In the genomic region with DNA sequence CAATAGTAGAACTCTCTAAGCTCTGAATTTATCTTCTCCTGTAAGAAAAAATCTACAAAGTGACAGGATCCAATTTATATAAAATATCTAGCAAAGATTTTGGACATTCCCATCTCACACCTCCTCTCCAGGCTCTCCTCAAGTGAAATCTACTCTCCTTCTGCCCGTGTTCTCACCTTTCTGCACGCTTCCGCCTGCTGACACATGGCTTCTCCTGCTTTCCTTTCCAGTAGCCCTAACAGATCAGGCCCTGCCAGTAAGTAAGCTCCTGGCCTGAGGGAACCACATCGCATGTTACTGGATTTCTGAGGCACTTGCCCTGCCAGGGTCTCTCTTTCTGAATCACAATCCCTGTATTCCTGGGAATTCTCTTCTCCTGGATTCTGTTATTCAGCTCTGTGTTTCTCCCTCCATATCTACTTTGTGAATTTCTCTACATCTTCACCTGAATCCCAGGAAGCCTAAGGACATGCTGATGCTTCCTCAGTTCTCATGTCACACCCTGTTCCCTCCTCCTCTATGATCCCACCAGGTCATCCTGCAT, we compare ENCODE assay signal across 25 cellular contexts.
"Had no signal": no experiment of that assay in that cellular context is flagged by ENCODE, and none has a peak within 500 bp of the region (broad histone marks: within the 10 kb centered on the region; RNA-seq: fewer than 3 reads in every experiment).

No MANE protein-coding gene starts in this region.

- H3K27ac Mint-ChIP-seq: activated CD4-positive, alpha-beta memory T cell treated with anti-CD3 and anti-CD28 coated beads, Interleukin-2, amount 10 ng/mL, durations not matched to agents 7 days and 5 days; activated CD4-positive, alpha-beta T cell treated with anti-CD3 and anti-CD28 coated beads for 36 hours; activated naive CD4-positive, alpha-beta T cell treated with anti-CD3 and anti-CD28 coated beads for 36 hours; activated naive CD8-positive, alpha-beta T cell; activated T-helper 17 cell treated with anti-CD3 and anti-CD28 coated beads, Interleukin-2, amount 50 U/mL, for 72 hours; T-cell had no signal

- H3K27me3 Mint-ChIP-seq: activated CD4-positive, alpha-beta T cell treated with anti-CD3 and anti-CD28 coated beads for 36 hours had no signal

- H3K9me3 Mint-ChIP-seq: activated CD4-positive, alpha-beta memory T cell treated with anti-CD3 and anti-CD28 coated beads, Interleukin-2, amount 10 ng/mL, durations not matched to agents 7 days and 5 days; activated naive CD4-positive, alpha-beta T cell treated with anti-CD3 and anti-CD28 coated beads for 36 hours; activated T-helper 17 cell treated with anti-CD3 and anti-CD28 coated beads, Interleukin-2, amount 50 U/mL, for 72 hours; T-cell had no signal

- H3K4me1 Mint-ChIP-seq: activated CD4-positive, alpha-beta memory T cell treated with anti-CD3 and anti-CD28 coated beads, Interleukin-2, amount 10 ng/mL, durations not matched to agents 7 days and 5 days; activated CD4-positive, alpha-beta T cell treated with anti-CD3 and anti-CD28 coated beads for 36 hours; activated T-helper 17 cell treated with anti-CD3 and anti-CD28 coated beads, Interleukin-2, amount 50 U/mL, for 72 hours had no signal

- H3K4me3 ChIP-seq: cardiac muscle cell had no signal

- ATAC-seq: activated CD4-positive, alpha-beta T cell treated with anti-CD3 and anti-CD28 coated beads for 36 hours; activated T-helper 17 cell treated with anti-CD3 and anti-CD28 coated beads, Interleukin-2, amount 50 U/mL, for 72 hours; T-cell had no signal

- H3K4me3 Mint-ChIP-seq: activated CD4-positive, alpha-beta memory T cell treated with anti-CD3 and anti-CD28 coated beads, Interleukin-2, amount 10 ng/mL, durations not matched to agents 7 days and 5 days; activated CD4-positive, alpha-beta T cell treated with anti-CD3 and anti-CD28 coated beads for 36 hours; activated naive CD4-positive, alpha-beta T cell treated with anti-CD3 and anti-CD28 coated beads for 36 hours; activated naive CD8-positive, alpha-beta T cell; activated T-helper 17 cell treated with anti-CD3 and anti-CD28 coated beads, Interleukin-2, amount 50 U/mL, for 72 hours; T-cell had no signal

- H3K27ac ChIP-seq: brain microvascular endothelial cell, cardiac muscle cell, VCaP had no signal

- H3K36me3 ChIP-seq: brain microvascular endothelial cell, cardiac muscle cell had no signal

- DNase-seq: activated CD4-positive, alpha-beta memory T cell treated with anti-CD3 and anti-CD28 coated beads, Interleukin-2, amount 10 ng/mL, durations not matched to agents 7 days and 5 days; activated CD4-positive, alpha-beta T cell treated with anti-CD3 and anti-CD28 coated beads for 36 hours; activated CD4-positive, alpha-beta T cell treated with anti-CD3 and anti-CD28 coated beads, Interleukin-2, amount 50 U/mL, for 1 hour; activated gamma-delta T cell; activated naive CD4-positive, alpha-beta T cell treated with anti-CD3 and anti-CD28 coated beads for 36 hours; activated T-cell treated with anti-CD3 and anti-CD28 coated beads for 4 hours; activated T-cell treated with anti-CD3 and anti-CD28 coated beads, Interleukin-2, amount 50 U/mL, for 48 hours; amygdala; brain microvascular endothelial cell; MM.1S; NCI-H1105; NCI-H1436; NCI-H1694 treated with DMSO at 0.1 percent for 48 hours; NCI-H2081; NCI-H510A treated with DMSO at 0.1 percent for 48 hours; NCI-H69; NK-92 treated with Interleukin-12 subunit alpha and Interleukin-12 subunit beta, amount 100 ng/mL, for 24 hours; SIG-M5; T-cell; T-helper 2 cell; T1000 had no signal

- H3K36me3 Mint-ChIP-seq: activated naive CD8-positive, alpha-beta T cell; T-cell had no signal
